In genomic region chr17:281365-281999, GRCh38 we compare ENCODE assay signal across 21 cellular contexts.
DNase-seq lines count a peak whose midpoint lies in the region; TF ChIP-seq lines count a peak whose summit lies in the region.
"Had no signal": no experiment of that assay in that cellular context is flagged by ENCODE, and none has a peak within 500 bp of the region (broad histone marks: within the 10 kb centered on the region; RNA-seq: fewer than 3 reads in every experiment).

No MANE protein-coding gene starts in this region.

- H3K9me3 ChIP-seq in Caco-2 (no peaks in the 10 kb centered on the region), spleen (no peaks in the 10 kb centered on the region)
- H3K9me3 ChIP-seq: BE2C, HAP-1 had no signal

- peak; percentile 7 for DNase-seq in activated CD4-positive, CD25-positive, alpha-beta regulatory T cell treated with anti-CD3 and anti-CD28 coated beads, Interleukin-2, amount 50 U/mL, for 72 hours
- no peak for DNase-seq in activated CD4-positive, CD25-positive, alpha-beta regulatory T cell (lab: John Stamatoyannopoulos, UW)
- DNase-seq in Caco-2 (peak in 1 of 2 experiments; percentile 24), mesenteric fat pad (ENCODE audit: low spot score) (peak; percentile 62), spleen (peak; percentile 40), NCI-H82 (lab: John Stamatoyannopoulos, UW) (no peak), AG08396 (ENCODE audit: low spot score) (no peak)
- DNase-seq in effector CD8-positive, alpha-beta T cell (lab: John Stamatoyannopoulos, UW) = no peak
- DNase-seq: BE2C; CD8-positive, alpha-beta T cell; DND-41; Kasumi-1; NCI-H1105 treated with DMSO at 0.1 percent for 48 hours; NCI-H187 treated with DMSO at 0.1 percent for 48 hours; NCI-H446; NCI-H69; NK-92 treated with Interleukin-12 subunit alpha and Interleukin-12 subunit beta, amount 100 ng/mL, for 24 hours had no signal

- no peaks in the 10 kb centered on the region for H3K4me1 Mint-ChIP-seq in Caco-2 (ENCODE audit: low read depth, unreplicated experiment)
- H3K4me1 Mint-ChIP-seq: IgD-negative memory B cell had no signal

- H3K27ac ChIP-seq in spleen = peak overlapping the region in 4 of 8 donors; percentile 41 to 79 (median 76)
- H3K27ac ChIP-seq: 22Rv1 had no signal

- CTCF ChIA-PET in Caco-2 (lab: Charles Lee) = no interaction called here

- TF ChIP-seq POLR2A in spleen (IDR thresholded peaks at IDR 0.05) = no peak

- H3K4me3 ChIP-seq in Caco-2 (ENCODE audit: low read depth, low read length) (no peak overlapping the region), spleen (no peak overlapping the region)
- H3K4me3 ChIP-seq: GM12878, HAP-1 had no signal

- H3K4me1 ChIP-seq in Caco-2 = no peaks in the 10 kb centered on the region
- peaks cover 0 to 28% (median 7%) of the 10 kb centered on the region in 6 donors for H3K4me1 ChIP-seq in spleen
- H3K4me1 ChIP-seq: BE2C, HAP-1 had no signal

- WGBS in spleen, 5 donors = 78 to 87% (median 83%) methylated on average over 21 of the region's 21 CpGs

- no peaks in the 10 kb centered on the region for H3K27me3 Mint-ChIP-seq in Caco-2 (ENCODE audit: insufficient read depth, unreplicated experiment)
- H3K27me3 Mint-ChIP-seq: IgD-negative memory B cell had no signal

- peaks cover 2% of the 10 kb centered on the region for H3K36me3 ChIP-seq in Caco-2 (ENCODE audit: control insufficient read depth, insufficient read depth, low read length)
- H3K36me3 ChIP-seq in spleen = peaks cover 0 to 15% (median 2%) of the 10 kb centered on the region in 6 donors
- H3K36me3 ChIP-seq: BE2C, HAP-1 had no signal

- intact Hi-C loops in Caco-2 (cut with micrococcal nuclease; ENCODE audit: unreplicated experiment) = no loop called here
- intact Hi-C loops in spleen (cut with DNase I; ENCODE audit: low total_unique reads) = no loop called here

- TF ChIP-seq CTCF in Caco-2 (IDR thresholded peaks at IDR 0.05; ENCODE audit: insufficient read depth in 1 of 2, low read depth in 1 of 2, low read length in 1 of 2, severe bottlenecking in 1 of 2, unreplicated experiment in 1 of 2) (no peak), spleen (IDR thresholded peaks at IDR 0.05 in 8 of 11, conservative IDR thresholded peaks at IDR 0.05 in 3 of 11) (no peak)

- POLR2A ChIA-PET in Caco-2 (lab: Charles Lee) = no interaction called here

- H3K27me3 ChIP-seq in Caco-2 (replicated peaks; ENCODE audit: control insufficient read depth, insufficient read depth, low read length) (no peaks in the 10 kb centered on the region), spleen (replicated peaks in 1 of 7) (no peaks in the 10 kb centered on the region)
- H3K27me3 ChIP-seq: BE2C had no signal

- H3K4me3 Mint-ChIP-seq in Caco-2 (ENCODE audit: unreplicated experiment) = no peak overlapping the region
- H3K4me3 Mint-ChIP-seq: CD8-positive, alpha-beta T cell; IgD-negative memory B cell had no signal

- peak overlapping the region; percentile 10 for H3K27ac Mint-ChIP-seq in Caco-2 (ENCODE audit: unreplicated experiment)
- H3K27ac Mint-ChIP-seq: CD8-positive, alpha-beta T cell had no signal

- peaks cover 18% of the 10 kb centered on the region for H3K36me3 Mint-ChIP-seq in Caco-2 (ENCODE audit: insufficient read depth, unreplicated experiment)
- H3K36me3 Mint-ChIP-seq: CD8-positive, alpha-beta T cell had no signal

- BruUV-seq in Caco-2 (replicated peaks; lab: Mats Ljungman, UMichigan) = no TSS peak

- H3K9me3 Mint-ChIP-seq in Caco-2 (ENCODE audit: unreplicated experiment) = no peaks in the 10 kb centered on the region
- H3K9me3 Mint-ChIP-seq: CD8-positive, alpha-beta T cell had no signal

Comparison
In these comparisons a context has a peak if more than half of its experiments do, and no peak if none do; other contexts are left out.
1. DNase-seq: peak in activated CD4-positive, CD25-positive, alpha-beta regulatory T cell treated with anti-CD3 and anti-CD28 coated beads, Interleukin-2, amount 50 U/mL, for 72 hours (single experiment), mesenteric fat pad (single experiment) and spleen (single experiment); none in activated CD4-positive, CD25-positive, alpha-beta regulatory T cell (0 of 4), NCI-H82 (single experiment), AG08396 (single experiment) and effector CD8-positive, alpha-beta T cell (single experiment).